ENCODE assay signal across 13 cellular contexts in the genomic region with DNA sequence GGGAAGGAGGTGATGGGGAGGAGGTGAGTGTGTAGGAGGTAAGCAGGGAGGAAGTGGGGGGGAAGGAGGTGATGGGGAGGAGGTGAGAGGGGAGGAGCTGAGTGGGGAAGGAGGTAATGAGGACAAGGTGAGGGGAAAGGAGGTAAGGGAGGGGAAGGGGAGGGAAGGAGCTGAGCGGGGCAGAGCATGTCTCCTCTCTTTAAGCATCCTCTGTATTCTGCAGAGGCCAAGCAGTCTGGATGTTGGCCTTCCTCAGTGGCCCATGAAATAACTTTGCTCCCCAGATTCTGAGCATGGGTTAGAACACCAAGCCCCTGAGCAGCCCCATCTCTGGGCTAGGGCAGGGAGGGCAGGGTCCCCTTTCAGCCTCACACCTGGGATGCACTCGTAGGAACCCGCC.
"Had no signal": no experiment of that assay in that cellular context is flagged by ENCODE, and none has a peak within 500 bp of the region (broad histone marks: within the 10 kb centered on the region; RNA-seq: fewer than 3 reads in every experiment).

No MANE protein-coding gene starts in this region.

- H3K27me3 Mint-ChIP-seq: activated CD8-positive, alpha-beta memory T cell treated with anti-CD3 and anti-CD28 coated beads, Interleukin-2, amount 10 ng/mL, durations not matched to agents 7 days and 5 days had no signal

- DNase-seq: activated CD8-positive, alpha-beta memory T cell treated with anti-CD3 and anti-CD28 coated beads, Interleukin-2, amount 10 ng/mL, durations not matched to agents 7 days and 5 days; activated effector memory CD4-positive, alpha-beta T cell treated with anti-CD3 and anti-CD28 coated beads, Interleukin-2, amount 50 U/mL, for 16 hours; activated T-cell treated with anti-CD3 and anti-CD28 coated beads, Interleukin-2, amount 50 U/mL, for 4 hours; colonic mucosa; foreskin melanocyte; heart left ventricle; mucosa of descending colon; nephron progenitor cell; sigmoid colon; stimulated activated CD4-positive, alpha-beta T cell treated with anti-CD3 and anti-CD28 coated beads, Interleukin-2, amount 100 ng/mL, for 24 hours; stomach; T-helper 9 cell had no signal

- H3K4me1 ChIP-seq: colonic mucosa, heart left ventricle, sigmoid colon, stomach had no signal

- H3K27ac ChIP-seq: colonic mucosa, heart left ventricle, sigmoid colon, stomach, thoracic aorta had no signal

- ATAC-seq: activated T-cell treated with anti-CD3 and anti-CD28 coated beads, Interleukin-2, amount 50 U/mL, for 4 hours; heart left ventricle had no signal

- H3K27me3 ChIP-seq: colonic mucosa had no signal

- H3K9me3 Mint-ChIP-seq: activated T-cell treated with anti-CD3 and anti-CD28 coated beads, Interleukin-2, amount 50 U/mL, for 4 hours had no signal

- H3K36me3 ChIP-seq: colonic mucosa, heart left ventricle, sigmoid colon, stomach, thoracic aorta had no signal

- H3K27ac Mint-ChIP-seq: activated CD8-positive, alpha-beta memory T cell treated with anti-CD3 and anti-CD28 coated beads, Interleukin-2, amount 10 ng/mL, durations not matched to agents 7 days and 5 days had no signal

- H3K9me3 ChIP-seq: colonic mucosa, heart left ventricle, mucosa of descending colon, sigmoid colon, thoracic aorta had no signal

- H3K4me3 ChIP-seq: colonic mucosa, heart left ventricle, mucosa of descending colon, sigmoid colon, stomach, thoracic aorta had no signal

- H3K36me3 Mint-ChIP-seq: activated CD8-positive, alpha-beta memory T cell treated with anti-CD3 and anti-CD28 coated beads, Interleukin-2, amount 10 ng/mL, durations not matched to agents 7 days and 5 days had no signal

- H3K4me3 Mint-ChIP-seq: activated CD8-positive, alpha-beta memory T cell treated with anti-CD3 and anti-CD28 coated beads, Interleukin-2, amount 10 ng/mL, durations not matched to agents 7 days and 5 days; activated T-cell treated with anti-CD3 and anti-CD28 coated beads, Interleukin-2, amount 50 U/mL, for 4 hours; nephron progenitor cell had no signal
